1 cellular context compared by ENCODE assay signal in the genomic region with DNA sequence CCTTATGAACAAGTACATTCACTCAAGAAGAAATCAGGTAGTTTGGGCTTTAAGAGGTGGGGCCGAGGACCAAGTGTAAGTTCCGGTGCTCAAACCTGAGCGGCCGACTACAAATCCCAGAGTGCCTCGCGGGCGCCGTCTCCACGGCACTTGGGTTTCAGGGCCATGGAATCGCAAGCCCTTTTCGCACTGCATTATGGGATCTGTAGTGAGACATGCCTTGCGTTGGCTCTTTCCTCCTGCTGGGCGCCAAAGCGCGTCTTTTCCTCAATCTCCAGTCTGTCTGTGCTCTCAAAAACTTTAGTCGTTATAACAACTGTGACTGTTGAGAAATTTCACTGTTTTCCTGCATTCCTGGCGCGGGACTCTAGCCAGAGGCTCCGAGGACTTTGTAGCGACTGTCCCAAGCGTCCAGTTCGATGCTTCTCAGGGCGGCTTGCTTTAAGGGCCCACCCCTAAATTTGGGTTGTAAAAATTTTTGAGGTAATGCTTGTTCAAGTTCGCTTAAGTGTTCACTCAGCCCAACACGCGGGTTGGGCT.
A peak's percentile ranks its signal among the peaks of the same experiment; 100 is the strongest.
TF ChIP-seq lines count a peak whose summit lies in the region.

No MANE protein-coding gene starts in this region.

TF ChIP-seq in GM12878, 131 proteins besides CTCF, POLR2A, EP300 and RAD21 (continued from another document and continues in another):
- TF ChIP-seq HDAC2 (IDR thresholded peaks at IDR 0.05), result no peak
- TF ChIP-seq, protein P1, sequence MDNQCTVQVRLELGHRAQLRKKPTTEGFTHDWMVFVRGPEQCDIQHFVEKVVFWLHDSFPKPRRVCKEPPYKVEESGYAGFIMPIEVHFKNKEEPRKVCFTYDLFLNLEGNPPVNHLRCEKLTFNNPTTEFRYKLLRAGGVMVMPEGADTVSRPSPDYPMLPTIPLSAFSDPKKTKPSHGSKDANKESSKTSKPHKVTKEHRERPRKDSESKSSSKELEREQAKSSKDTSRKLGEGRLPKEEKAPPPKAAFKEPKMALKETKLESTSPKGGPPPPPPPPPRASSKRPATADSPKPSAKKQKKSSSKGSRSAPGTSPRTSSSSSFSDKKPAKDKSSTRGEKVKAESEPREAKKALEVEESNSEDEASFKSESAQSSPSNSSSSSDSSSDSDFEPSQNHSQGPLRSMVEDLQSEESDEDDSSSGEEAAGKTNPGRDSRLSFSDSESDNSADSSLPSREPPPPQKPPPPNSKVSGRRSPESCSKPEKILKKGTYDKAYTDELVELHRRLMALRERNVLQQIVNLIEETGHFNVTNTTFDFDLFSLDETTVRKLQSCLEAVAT (IDR thresholded peaks at IDR 0.05), result peak; percentile 13; the same call in 1 of the 2 replicates
- no peak for TF ChIP-seq HDAC6 (IDR thresholded peaks at IDR 0.05; ENCODE audit: unreplicated experiment)
- TF ChIP-seq NRF1 (conservative IDR thresholded peaks at IDR 0.05; ENCODE audit: low read depth, low read length), result no peak
- no peak for TF ChIP-seq FOS (IDR thresholded peaks at IDR 0.05; ENCODE audit: borderline replicate concordance, extremely low read depth, insufficient read length)
- no peak for TF ChIP-seq SMAD1 (IDR thresholded peaks at IDR 0.05; ENCODE audit: low read depth, partially characterized antibody)
- no peak; the same call in 1 of the 2 replicates for TF ChIP-seq CBX5 (IDR thresholded peaks at IDR 0.05; ENCODE audit: low read depth)
- TF ChIP-seq, protein P2, sequence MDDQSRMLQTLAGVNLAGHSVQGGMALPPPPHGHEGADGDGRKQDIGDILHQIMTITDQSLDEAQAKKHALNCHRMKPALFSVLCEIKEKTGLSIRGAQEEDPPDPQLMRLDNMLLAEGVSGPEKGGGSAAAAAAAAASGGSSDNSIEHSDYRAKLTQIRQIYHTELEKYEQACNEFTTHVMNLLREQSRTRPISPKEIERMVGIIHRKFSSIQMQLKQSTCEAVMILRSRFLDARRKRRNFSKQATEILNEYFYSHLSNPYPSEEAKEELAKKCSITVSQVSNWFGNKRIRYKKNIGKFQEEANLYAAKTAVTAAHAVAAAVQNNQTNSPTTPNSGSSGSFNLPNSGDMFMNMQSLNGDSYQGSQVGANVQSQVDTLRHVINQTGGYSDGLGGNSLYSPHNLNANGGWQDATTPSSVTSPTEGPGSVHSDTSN (IDR thresholded peaks at IDR 0.05; ENCODE audit: insufficient replicate concordance, low read depth, low read length), result no peak
- TF ChIP-seq LARP7 (IDR thresholded peaks at IDR 0.05), result no peak; the same call in 1 of the 2 replicates
- TF ChIP-seq FOXK2 (IDR thresholded peaks at IDR 0.05), result no peak
- TF ChIP-seq RBBP5 (conservative IDR thresholded peaks at IDR 0.05), result no peak
- TF ChIP-seq ZBED1 (IDR thresholded peaks at IDR 0.05; ENCODE audit: borderline replicate concordance), result no peak
- TF ChIP-seq STAT1 (conservative IDR thresholded peaks at IDR 0.05), result no peak
- TF ChIP-seq, protein P3, sequence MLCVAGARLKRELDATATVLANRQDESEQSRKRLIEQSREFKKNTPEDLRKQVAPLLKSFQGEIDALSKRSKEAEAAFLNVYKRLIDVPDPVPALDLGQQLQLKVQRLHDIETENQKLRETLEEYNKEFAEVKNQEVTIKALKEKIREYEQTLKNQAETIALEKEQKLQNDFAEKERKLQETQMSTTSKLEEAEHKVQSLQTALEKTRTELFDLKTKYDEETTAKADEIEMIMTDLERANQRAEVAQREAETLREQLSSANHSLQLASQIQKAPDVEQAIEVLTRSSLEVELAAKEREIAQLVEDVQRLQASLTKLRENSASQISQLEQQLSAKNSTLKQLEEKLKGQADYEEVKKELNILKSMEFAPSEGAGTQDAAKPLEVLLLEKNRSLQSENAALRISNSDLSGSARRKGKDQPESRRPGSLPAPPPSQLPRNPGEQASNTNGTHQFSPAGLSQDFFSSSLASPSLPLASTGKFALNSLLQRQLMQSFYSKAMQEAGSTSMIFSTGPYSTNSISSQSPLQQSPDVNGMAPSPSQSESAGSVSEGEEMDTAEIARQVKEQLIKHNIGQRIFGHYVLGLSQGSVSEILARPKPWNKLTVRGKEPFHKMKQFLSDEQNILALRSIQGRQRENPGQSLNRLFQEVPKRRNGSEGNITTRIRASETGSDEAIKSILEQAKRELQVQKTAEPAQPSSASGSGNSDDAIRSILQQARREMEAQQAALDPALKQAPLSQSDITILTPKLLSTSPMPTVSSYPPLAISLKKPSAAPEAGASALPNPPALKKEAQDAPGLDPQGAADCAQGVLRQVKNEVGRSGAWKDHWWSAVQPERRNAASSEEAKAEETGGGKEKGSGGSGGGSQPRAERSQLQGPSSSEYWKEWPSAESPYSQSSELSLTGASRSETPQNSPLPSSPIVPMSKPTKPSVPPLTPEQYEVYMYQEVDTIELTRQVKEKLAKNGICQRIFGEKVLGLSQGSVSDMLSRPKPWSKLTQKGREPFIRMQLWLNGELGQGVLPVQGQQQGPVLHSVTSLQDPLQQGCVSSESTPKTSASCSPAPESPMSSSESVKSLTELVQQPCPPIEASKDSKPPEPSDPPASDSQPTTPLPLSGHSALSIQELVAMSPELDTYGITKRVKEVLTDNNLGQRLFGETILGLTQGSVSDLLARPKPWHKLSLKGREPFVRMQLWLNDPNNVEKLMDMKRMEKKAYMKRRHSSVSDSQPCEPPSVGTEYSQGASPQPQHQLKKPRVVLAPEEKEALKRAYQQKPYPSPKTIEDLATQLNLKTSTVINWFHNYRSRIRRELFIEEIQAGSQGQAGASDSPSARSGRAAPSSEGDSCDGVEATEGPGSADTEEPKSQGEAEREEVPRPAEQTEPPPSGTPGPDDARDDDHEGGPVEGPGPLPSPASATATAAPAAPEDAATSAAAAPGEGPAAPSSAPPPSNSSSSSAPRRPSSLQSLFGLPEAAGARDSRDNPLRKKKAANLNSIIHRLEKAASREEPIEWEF (IDR thresholded peaks at IDR 0.05; ENCODE audit: insufficient replicate concordance, low read depth, low read length), result no peak
- TF ChIP-seq KAT2A (conservative IDR thresholded peaks at IDR 0.05; ENCODE audit: control insufficient read depth, low read depth, low read length), result no peak
- 0 out of 2 replicates have a peak, but pooled peaks have one; percentile 17 for TF ChIP-seq EED (IDR thresholded peaks at IDR 0.05; ENCODE audit: low read depth)
- TF ChIP-seq, protein P4, sequence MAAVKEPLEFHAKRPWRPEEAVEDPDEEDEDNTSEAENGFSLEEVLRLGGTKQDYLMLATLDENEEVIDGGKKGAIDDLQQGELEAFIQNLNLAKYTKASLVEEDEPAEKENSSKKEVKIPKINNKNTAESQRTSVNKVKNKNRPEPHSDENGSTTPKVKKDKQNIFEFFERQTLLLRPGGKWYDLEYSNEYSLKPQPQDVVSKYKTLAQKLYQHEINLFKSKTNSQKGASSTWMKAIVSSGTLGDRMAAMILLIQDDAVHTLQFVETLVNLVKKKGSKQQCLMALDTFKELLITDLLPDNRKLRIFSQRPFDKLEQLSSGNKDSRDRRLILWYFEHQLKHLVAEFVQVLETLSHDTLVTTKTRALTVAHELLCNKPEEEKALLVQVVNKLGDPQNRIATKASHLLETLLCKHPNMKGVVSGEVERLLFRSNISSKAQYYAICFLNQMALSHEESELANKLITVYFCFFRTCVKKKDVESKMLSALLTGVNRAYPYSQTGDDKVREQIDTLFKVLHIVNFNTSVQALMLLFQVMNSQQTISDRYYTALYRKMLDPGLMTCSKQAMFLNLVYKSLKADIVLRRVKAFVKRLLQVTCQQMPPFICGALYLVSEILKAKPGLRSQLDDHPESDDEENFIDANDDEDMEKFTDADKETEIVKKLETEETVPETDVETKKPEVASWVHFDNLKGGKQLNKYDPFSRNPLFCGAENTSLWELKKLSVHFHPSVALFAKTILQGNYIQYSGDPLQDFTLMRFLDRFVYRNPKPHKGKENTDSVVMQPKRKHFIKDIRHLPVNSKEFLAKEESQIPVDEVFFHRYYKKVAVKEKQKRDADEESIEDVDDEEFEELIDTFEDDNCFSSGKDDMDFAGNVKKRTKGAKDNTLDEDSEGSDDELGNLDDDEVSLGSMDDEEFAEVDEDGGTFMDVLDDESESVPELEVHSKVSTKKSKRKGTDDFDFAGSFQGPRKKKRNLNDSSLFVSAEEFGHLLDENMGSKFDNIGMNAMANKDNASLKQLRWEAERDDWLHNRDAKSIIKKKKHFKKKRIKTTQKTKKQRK (IDR thresholded peaks at IDR 0.05; ENCODE audit: low read depth, low read length), result no peak
- TF ChIP-seq POU2F2 (IDR thresholded peaks at IDR 0.05; ENCODE audit: borderline replicate concordance, low read depth, low read length), result no peak
- TF ChIP-seq, protein P5, sequence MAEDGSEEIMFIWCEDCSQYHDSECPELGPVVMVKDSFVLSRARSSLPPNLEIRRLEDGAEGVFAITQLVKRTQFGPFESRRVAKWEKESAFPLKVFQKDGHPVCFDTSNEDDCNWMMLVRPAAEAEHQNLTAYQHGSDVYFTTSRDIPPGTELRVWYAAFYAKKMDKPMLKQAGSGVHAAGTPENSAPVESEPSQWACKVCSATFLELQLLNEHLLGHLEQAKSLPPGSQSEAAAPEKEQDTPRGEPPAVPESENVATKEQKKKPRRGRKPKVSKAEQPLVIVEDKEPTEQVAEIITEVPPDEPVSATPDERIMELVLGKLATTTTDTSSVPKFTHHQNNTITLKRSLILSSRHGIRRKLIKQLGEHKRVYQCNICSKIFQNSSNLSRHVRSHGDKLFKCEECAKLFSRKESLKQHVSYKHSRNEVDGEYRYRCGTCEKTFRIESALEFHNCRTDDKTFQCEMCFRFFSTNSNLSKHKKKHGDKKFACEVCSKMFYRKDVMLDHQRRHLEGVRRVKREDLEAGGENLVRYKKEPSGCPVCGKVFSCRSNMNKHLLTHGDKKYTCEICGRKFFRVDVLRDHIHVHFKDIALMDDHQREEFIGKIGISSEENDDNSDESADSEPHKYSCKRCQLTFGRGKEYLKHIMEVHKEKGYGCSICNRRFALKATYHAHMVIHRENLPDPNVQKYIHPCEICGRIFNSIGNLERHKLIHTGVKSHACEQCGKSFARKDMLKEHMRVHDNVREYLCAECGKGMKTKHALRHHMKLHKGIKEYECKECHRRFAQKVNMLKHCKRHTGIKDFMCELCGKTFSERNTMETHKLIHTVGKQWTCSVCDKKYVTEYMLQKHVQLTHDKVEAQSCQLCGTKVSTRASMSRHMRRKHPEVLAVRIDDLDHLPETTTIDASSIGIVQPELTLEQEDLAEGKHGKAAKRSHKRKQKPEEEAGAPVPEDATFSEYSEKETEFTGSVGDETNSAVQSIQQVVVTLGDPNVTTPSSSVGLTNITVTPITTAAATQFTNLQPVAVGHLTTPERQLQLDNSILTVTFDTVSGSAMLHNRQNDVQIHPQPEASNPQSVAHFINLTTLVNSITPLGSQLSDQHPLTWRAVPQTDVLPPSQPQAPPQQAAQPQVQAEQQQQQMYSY (CRISPR knock-in tag; IDR thresholded peaks at IDR 0.05), result no peak
- no peak for TF ChIP-seq ASH2L (IDR thresholded peaks at IDR 0.05; ENCODE audit: borderline replicate concordance, low read depth)
- TF ChIP-seq, protein P6, sequence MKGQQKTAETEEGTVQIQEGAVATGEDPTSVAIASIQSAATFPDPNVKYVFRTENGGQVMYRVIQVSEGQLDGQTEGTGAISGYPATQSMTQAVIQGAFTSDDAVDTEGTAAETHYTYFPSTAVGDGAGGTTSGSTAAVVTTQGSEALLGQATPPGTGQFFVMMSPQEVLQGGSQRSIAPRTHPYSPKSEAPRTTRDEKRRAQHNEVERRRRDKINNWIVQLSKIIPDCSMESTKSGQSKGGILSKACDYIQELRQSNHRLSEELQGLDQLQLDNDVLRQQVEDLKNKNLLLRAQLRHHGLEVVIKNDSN (IDR thresholded peaks at IDR 0.05; ENCODE audit: borderline replicate concordance, extremely low read length, insufficient read depth, low read depth, low read length), result no peak
- peak; percentile 70; the same call in 1 of the 2 replicates for TF ChIP-seq CHD2 (IDR thresholded peaks at IDR 0.05; ENCODE audit: borderline replicate concordance, low read depth, low read length)
- TF ChIP-seq SUZ12 (IDR thresholded peaks at IDR 0.05; ENCODE audit: unreplicated experiment), result no peak
- TF ChIP-seq BCL11A (IDR thresholded peaks at IDR 0.05; ENCODE audit: low read depth, low read length), result no peak
- no peak for TF ChIP-seq ZNF274 (IDR thresholded peaks at IDR 0.05; ENCODE audit: insufficient read depth, insufficient read length)
- TF ChIP-seq SMARCA5 (IDR thresholded peaks at IDR 0.05), result no peak
- TF ChIP-seq PAX5 (IDR thresholded peaks at IDR 0.05; ENCODE audit: borderline replicate concordance, low read depth, low read length), result no peak
- TF ChIP-seq SIX5 (IDR thresholded peaks at IDR 0.05; ENCODE audit: low read depth, low read length, severe bottlenecking), result peak; percentile 90
- no peak for TF ChIP-seq TCF7 (IDR thresholded peaks at IDR 0.05; ENCODE audit: borderline replicate concordance)
- TF ChIP-seq ZNF217 (IDR thresholded peaks at IDR 0.05), result no peak
- peak; percentile 62 for TF ChIP-seq SREBF1 (IDR thresholded peaks at IDR 0.05; ENCODE audit: low read length)
- TF ChIP-seq ATF7 (IDR thresholded peaks at IDR 0.05; ENCODE audit: low read depth), result no peak; the same call in 1 of the 2 replicates
- TF ChIP-seq RELA (IDR thresholded peaks at IDR 0.05; ENCODE audit: borderline replicate concordance, partially characterized antibody), result no peak
- TF ChIP-seq JUND (IDR thresholded peaks at IDR 0.05; ENCODE audit: low read depth, low read length), result no peak
- TF ChIP-seq, protein P7, sequence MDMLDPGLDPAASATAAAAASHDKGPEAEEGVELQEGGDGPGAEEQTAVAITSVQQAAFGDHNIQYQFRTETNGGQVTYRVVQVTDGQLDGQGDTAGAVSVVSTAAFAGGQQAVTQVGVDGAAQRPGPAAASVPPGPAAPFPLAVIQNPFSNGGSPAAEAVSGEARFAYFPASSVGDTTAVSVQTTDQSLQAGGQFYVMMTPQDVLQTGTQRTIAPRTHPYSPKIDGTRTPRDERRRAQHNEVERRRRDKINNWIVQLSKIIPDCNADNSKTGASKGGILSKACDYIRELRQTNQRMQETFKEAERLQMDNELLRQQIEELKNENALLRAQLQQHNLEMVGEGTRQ (IDR thresholded peaks at IDR 0.05; ENCODE audit: borderline replicate concordance, low read depth, low read length), result no peak
- no peak for TF ChIP-seq NFYA (IDR thresholded peaks at IDR 0.05; ENCODE audit: borderline replicate concordance, low read depth, low read length)
- no peak for TF ChIP-seq RUNX3 (IDR thresholded peaks at IDR 0.05; ENCODE audit: low read length)
- TF ChIP-seq SMAD5 (IDR thresholded peaks at IDR 0.05; ENCODE audit: low read depth), result no peak
- TF ChIP-seq TARDBP (IDR thresholded peaks at IDR 0.05; ENCODE audit: borderline replicate concordance), result no peak
- no peak for TF ChIP-seq RFX5 (IDR thresholded peaks at IDR 0.05; ENCODE audit: low read depth, low read length)
- TF ChIP-seq CHD4 (IDR thresholded peaks at IDR 0.05), result no peak
- TF ChIP-seq, protein P8, sequence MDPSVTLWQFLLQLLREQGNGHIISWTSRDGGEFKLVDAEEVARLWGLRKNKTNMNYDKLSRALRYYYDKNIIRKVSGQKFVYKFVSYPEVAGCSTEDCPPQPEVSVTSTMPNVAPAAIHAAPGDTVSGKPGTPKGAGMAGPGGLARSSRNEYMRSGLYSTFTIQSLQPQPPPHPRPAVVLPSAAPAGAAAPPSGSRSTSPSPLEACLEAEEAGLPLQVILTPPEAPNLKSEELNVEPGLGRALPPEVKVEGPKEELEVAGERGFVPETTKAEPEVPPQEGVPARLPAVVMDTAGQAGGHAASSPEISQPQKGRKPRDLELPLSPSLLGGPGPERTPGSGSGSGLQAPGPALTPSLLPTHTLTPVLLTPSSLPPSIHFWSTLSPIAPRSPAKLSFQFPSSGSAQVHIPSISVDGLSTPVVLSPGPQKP (IDR thresholded peaks at IDR 0.05; ENCODE audit: low read depth, low read length), result peak; percentile 83; the same call in 1 of the 2 replicates
- TF ChIP-seq, protein P9, sequence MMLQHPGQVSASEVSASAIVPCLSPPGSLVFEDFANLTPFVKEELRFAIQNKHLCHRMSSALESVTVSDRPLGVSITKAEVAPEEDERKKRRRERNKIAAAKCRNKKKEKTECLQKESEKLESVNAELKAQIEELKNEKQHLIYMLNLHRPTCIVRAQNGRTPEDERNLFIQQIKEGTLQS (IDR thresholded peaks at IDR 0.05; ENCODE audit: borderline replicate concordance, extremely low read depth, low read depth, low read length), result no peak
- no peak for TF ChIP-seq BACH1 (IDR thresholded peaks at IDR 0.05; ENCODE audit: borderline replicate concordance)
